19 cellular contexts compared by ENCODE assay signal in the genomic region with DNA sequence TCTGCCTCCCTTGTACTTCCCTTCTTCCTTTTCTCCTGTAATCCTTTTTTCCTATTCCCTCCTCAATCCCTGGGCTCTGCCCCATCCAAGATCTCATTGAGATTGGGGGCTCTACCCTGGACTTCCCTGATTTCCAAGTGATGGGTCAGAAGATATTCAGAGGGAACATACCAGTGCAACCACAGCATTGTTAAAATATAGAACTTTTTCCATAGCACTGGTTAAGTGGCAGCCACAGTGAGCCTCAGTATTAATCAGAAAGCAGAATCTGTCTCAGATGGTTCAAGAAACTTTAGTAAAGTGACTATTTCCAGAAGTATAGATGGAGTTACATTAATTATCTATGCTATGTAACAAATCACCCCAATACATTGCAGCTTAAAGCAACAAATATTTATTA. TPM values are rescaled to one million over a fixed set of nuclear protein-coding genes. Genes with fewer than 3 reads are reported as not detected.
DNase-seq lines count a peak whose midpoint lies in the region; ATAC-seq and TF ChIP-seq lines count a peak whose summit lies in the region.
"Had no signal": no experiment of that assay in that cellular context is flagged by ENCODE, and none has a peak within 500 bp of the region (broad histone marks: within the 10 kb centered on the region; RNA-seq: fewer than 3 reads in every experiment).

No MANE protein-coding gene starts in this region.

- intact Hi-C loops in left ventricle myocardium inferior (cut with micrococcal nuclease): no loop called here
- intact Hi-C loops in cardiac septum (cut with DNase I): loop anchor here (5.0 kb wide), 2 partner anchors 92 to 147 kb away; no protein-coding TSS in a partner anchor

- TF ChIP-seq CTCF in left ventricle myocardium inferior (IDR thresholded peaks at IDR 0.05; ENCODE audit: borderline replicate concordance) (no peak), hepatocyte (IDR thresholded peaks at IDR 0.05; ENCODE audit: poor library complexity) (no peak)

- H3K79me2 ChIP-seq in hepatocyte: no peaks in the 10 kb centered on the region

- no peak overlapping the region for H2AFZ ChIP-seq in hepatocyte

- peaks cover 8% of the 10 kb centered on the region for H3K4me1 Mint-ChIP-seq in activated T-helper 17 cell treated with anti-CD3 and anti-CD28 coated beads, Interleukin-2, amount 50 U/mL, for 72 hours

- peak; percentile 50 for ATAC-seq in activated T-helper 17 cell treated with anti-CD3 and anti-CD28 coated beads, Interleukin-2, amount 50 U/mL, for 72 hours (replicated peaks)

- no peaks in the 10 kb centered on the region for H3K36me3 ChIP-seq in left ventricle myocardium inferior
- no peaks in the 10 kb centered on the region for H3K36me3 ChIP-seq in hepatocyte (replicated peaks; ENCODE audit: insufficient read depth, low read depth)
- H3K36me3 ChIP-seq: stomach had no signal

- H3K4me1 ChIP-seq in left ventricle myocardium inferior: peaks cover 25% of the 10 kb centered on the region
- H3K4me1 ChIP-seq in hepatocyte (ENCODE audit: insufficient read depth): peaks cover 2% of the 10 kb centered on the region

- DNase-seq in left ventricle myocardium inferior (no peak), cardiac septum (ENCODE audit: low spot score) (no peak), hepatocyte (ENCODE audit: low spot score) (no peak), Ammon's horn (ENCODE audit: low spot score) (no peak), NCI-H526 treated with DMSO at 0.1 percent for 48 hours (lab: John Stamatoyannopoulos, UW) (no peak), NCI-H1694 (lab: John Stamatoyannopoulos, UW) (no peak), cerebellar nuclear complex (lab: John Stamatoyannopoulos, UW) (no peak)
- DNase-seq: amygdala, NCI-H1694 treated with DMSO at 0.1 percent for 48 hours, NCI-H446 treated with DMSO at 0.1 percent for 48 hours, SHP77 treated with DMSO at 0.1 percent for 48 hours, stomach, T-helper 9 cell had no signal

- peak overlapping the region; percentile 87 for H3K27ac Mint-ChIP-seq in activated T-helper 17 cell treated with anti-CD3 and anti-CD28 coated beads, Interleukin-2, amount 50 U/mL, for 72 hours
- H3K27ac Mint-ChIP-seq: nephron progenitor cell had no signal

- peaks cover 2% of the 10 kb centered on the region for H3K27me3 Mint-ChIP-seq in activated T-helper 17 cell treated with anti-CD3 and anti-CD28 coated beads, Interleukin-2, amount 50 U/mL, for 72 hours

- no peak overlapping the region for H3K4me3 ChIP-seq in left ventricle myocardium inferior
- no peak overlapping the region for H3K4me3 ChIP-seq in hepatocyte
- H3K4me3 ChIP-seq: coronary artery, stomach had no signal

- peak overlapping the region; percentile 46 for H3K4me3 Mint-ChIP-seq in activated T-helper 17 cell treated with anti-CD3 and anti-CD28 coated beads, Interleukin-2, amount 50 U/mL, for 72 hours
- H3K4me3 Mint-ChIP-seq: immature natural killer cell, nephron progenitor cell had no signal

- no peaks in the 10 kb centered on the region for H3K9me3 ChIP-seq in left ventricle myocardium inferior (replicated peaks)
- no peaks in the 10 kb centered on the region for H3K9me3 ChIP-seq in hepatocyte (ENCODE audit: low read depth)
- H3K9me3 ChIP-seq: stomach had no signal

- no peaks in the 10 kb centered on the region for H3K9me2 ChIP-seq in hepatocyte (replicated peaks; ENCODE audit: insufficient read depth)

- no peaks in the 10 kb centered on the region for H3K9me3 Mint-ChIP-seq in activated T-helper 17 cell treated with anti-CD3 and anti-CD28 coated beads, Interleukin-2, amount 50 U/mL, for 72 hours
- H3K9me3 Mint-ChIP-seq: nephron progenitor cell had no signal

- H3K36me3 Mint-ChIP-seq in activated T-helper 17 cell treated with anti-CD3 and anti-CD28 coated beads, Interleukin-2, amount 50 U/mL, for 72 hours (ENCODE audit: low read depth): no peaks in the 10 kb centered on the region
- H3K36me3 Mint-ChIP-seq: immature natural killer cell had no signal

- H3K27me3 ChIP-seq in left ventricle myocardium inferior (ENCODE audit: low read depth): no peaks in the 10 kb centered on the region
- H3K27me3 ChIP-seq in hepatocyte: peaks cover 6% of the 10 kb centered on the region
- H3K27me3 ChIP-seq: stomach had no signal

- H3K27ac ChIP-seq in left ventricle myocardium inferior (replicated peaks) (peak overlapping the region; percentile 58), hepatocyte (peak overlapping the region; percentile 37)
- H3K27ac ChIP-seq: stomach had no signal

- H4K20me1 ChIP-seq in hepatocyte (ENCODE audit: insufficient read depth, poor library complexity, severe bottlenecking): no peaks in the 10 kb centered on the region

- H3K4me2 ChIP-seq in hepatocyte: peak overlapping the region; percentile 13

RNA-seq across cellular contexts. Expression of gene SCN10A, which starts 18.7 kb away (rescaled TPM):
- total RNA-seq in left ventricle myocardium inferior (0.19 TPM), cardiac septum (0.08 TPM), hepatocyte (not detected in 2 replicates)
- total RNA-seq in activated T-helper 17 cell treated with anti-CD3 and anti-CD28 coated beads, Interleukin-2, amount 50 U/mL, for 72 hours: not detected
- not detected in 2 replicates for polyA plus RNA-seq in hepatocyte
- total RNA-seq: HT-29, lung microvascular endothelial cell, stomach had no signal
- polyA plus RNA-seq: immature natural killer cell, stomach had no signal
